ENCODE assay signal across 21 cellular contexts in the genomic region with DNA sequence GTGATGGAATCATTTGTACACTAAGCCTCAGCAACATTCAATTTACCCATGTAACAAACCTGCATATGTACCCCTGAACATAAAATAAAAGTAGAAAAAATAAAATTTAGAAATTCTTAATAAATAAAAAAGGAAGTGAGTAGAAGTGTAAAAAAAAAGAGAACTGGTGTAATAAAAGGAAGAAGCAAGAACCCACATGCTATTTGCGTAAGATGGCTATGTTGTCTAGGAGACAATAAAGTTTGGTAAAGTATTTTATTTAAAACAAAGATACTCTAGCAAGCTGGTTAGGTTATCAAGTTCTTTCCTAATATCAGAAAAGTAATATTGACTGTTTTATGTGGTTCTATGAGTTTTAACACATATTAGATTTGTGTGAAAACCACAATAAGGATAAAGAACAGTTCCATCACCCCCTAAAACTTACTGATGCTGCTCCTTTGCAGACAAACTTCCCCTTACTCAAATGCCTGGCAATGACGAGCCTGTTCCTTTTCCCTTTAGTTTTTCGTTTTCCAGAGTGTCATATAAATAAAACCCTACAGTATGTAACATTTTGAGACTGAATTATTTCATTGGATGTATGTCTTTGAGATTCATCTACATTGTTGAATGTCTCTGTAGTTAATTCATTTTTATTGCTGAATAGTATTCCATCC.
DNase-seq lines count a peak whose midpoint lies in the region; ATAC-seq and TF ChIP-seq lines count a peak whose summit lies in the region.
"Had no signal": no experiment of that assay in that cellular context is flagged by ENCODE, and none has a peak within 500 bp of the region (broad histone marks: within the 10 kb centered on the region; RNA-seq: fewer than 3 reads in every experiment).

No MANE protein-coding gene starts in this region.

- H3K36me3 Mint-ChIP-seq in CD14-positive monocyte (peaks cover 0 to 3% of the 10 kb centered on the region in 2 donors), GM23338 (ENCODE audit: low read depth) (no peaks in the 10 kb centered on the region)
- H3K36me3 Mint-ChIP-seq: CD8-positive, alpha-beta T cell had no signal

- no peaks in the 10 kb centered on the region for H3K79me2 ChIP-seq in GM23338 (replicated peaks; ENCODE audit: insufficient read depth)

- 0 out of 2 replicates have a peak, but pooled peaks cover 6% of the 10 kb centered on the region for H3K9me2 ChIP-seq in GM23338 (ENCODE audit: insufficient read depth)
- H3K9me2 ChIP-seq: SK-N-SH had no signal

- H3K9me3 Mint-ChIP-seq in CD14-positive monocyte (peaks cover 2 to 26% (median 7%) of the 10 kb centered on the region in 7 donors), GM23338 (no peaks in the 10 kb centered on the region)
- H3K9me3 Mint-ChIP-seq: CD8-positive, alpha-beta T cell had no signal

- CTCF ChIA-PET in HEK293T (lab: Yijun Ruan, JAX) = no interaction called here

- H3K4me1 ChIP-seq in GM23338 (ENCODE audit: insufficient read depth) = peaks cover 14% of the 10 kb centered on the region; the same call in 1 of the 2 replicates
- H3K4me1 ChIP-seq: BE2C had no signal

- no peaks in the 10 kb centered on the region for H3F3A ChIP-seq in GM23338 (replicated peaks; ENCODE audit: low read depth)

- TF ChIP-seq CTCF in CD14-positive monocyte (IDR thresholded peaks at IDR 0.05) (no peak), GM23338 (conservative IDR thresholded peaks at IDR 0.05; ENCODE audit: low read depth in 2 of 2) (no peak)

- H3K4me3 ChIP-seq in GM23338 = no peak overlapping the region

- H2AFZ ChIP-seq in GM23338 = no peak overlapping the region

- intact Hi-C loops in CD14-positive monocyte (cut with micrococcal nuclease) = no loop called here

- no peak overlapping the region for H3K27ac ChIP-seq in GM23338 (ENCODE audit: low read depth)

- H3K4me1 Mint-ChIP-seq in CD14-positive monocyte = peaks cover 32% of the 10 kb centered on the region
- H3K4me1 Mint-ChIP-seq in GM23338 = peaks cover 16% of the 10 kb centered on the region

- no peak for ATAC-seq in GM23338
- ATAC-seq: CD8-positive, alpha-beta T cell had no signal

- H4K20me1 ChIP-seq in GM23338 (replicated peaks; ENCODE audit: insufficient read depth) = no peaks in the 10 kb centered on the region

- H3K4me3 Mint-ChIP-seq in CD14-positive monocyte (peak overlapping the region in 1 of 2 donors; percentile 67), GM23338 (no peak overlapping the region)
- H3K4me3 Mint-ChIP-seq: CD8-positive, alpha-beta T cell had no signal

- no peaks in the 10 kb centered on the region for H3K27me3 ChIP-seq in GM23338 (ENCODE audit: insufficient read depth)
- H3K27me3 ChIP-seq: BE2C had no signal

- no peaks in the 10 kb centered on the region for H3K36me3 ChIP-seq in GM23338 (ENCODE audit: insufficient read depth)
- H3K36me3 ChIP-seq: BE2C had no signal

- H3K4me2 ChIP-seq in GM23338 = no peak overlapping the region
- H3K4me2 ChIP-seq: SK-N-SH had no signal

- DNase-seq in CD14-positive monocyte (ENCODE audit: low spot score) (no peak), MV-4-11 (lab: John Stamatoyannopoulos, UW) (peak; percentile 84), SIG-M5 treated with dmso at 0.1 percent for 504 hours (lab: John Stamatoyannopoulos, UW; ENCODE audit: unreplicated experiment) (peak; percentile 82), medulla oblongata (ENCODE audit: extremely low spot score) (peak; percentile 7), GM23338 (ENCODE audit: low spot score) (no peak), NCI-H82 treated with DMSO at 0.1 percent for 48 hours (lab: John Stamatoyannopoulos, UW; ENCODE audit: unreplicated experiment) (no peak), HEK293T (ENCODE audit: extremely low spot score) (no peak)
- no peak for DNase-seq in activated CD4-positive, alpha-beta T cell treated with anti-CD3 and anti-CD28 coated beads, Interleukin-2, amount 50 U/mL, for 1 hour
- DNase-seq: BE2C; CD8-positive, alpha-beta T cell; DMS53; EL; KG1; NCI-H1105 treated with DMSO at 0.1 percent for 48 hours; NCI-H1694; NCI-H2107; NCI-H226; NCI-H524; NCI-H82; Right ventricle myocardium superior; SK-N-SH had no signal

- H3K27me3 Mint-ChIP-seq in CD14-positive monocyte (ENCODE audit: low read depth in 3 of 3) = peaks cover 0 to under 1% (median 0%) of the 10 kb centered on the region in 3 donors
- H3K27me3 Mint-ChIP-seq in GM23338 (ENCODE audit: insufficient read depth, low read depth, poor library complexity) = no peaks in the 10 kb centered on the region

- POLR2A ChIA-PET in HEK293T (lab: Yijun Ruan, JAX) = no interaction called here

- H3K27ac Mint-ChIP-seq in CD14-positive monocyte = peak overlapping the region; percentile 90 to 98 (median 98)
- no peak overlapping the region for H3K27ac Mint-ChIP-seq in GM23338
- H3K27ac Mint-ChIP-seq: CD8-positive, alpha-beta T cell had no signal

TF ChIP-seq in GM23338, 12 proteins besides CTCF, POLR2A, EP300 and RAD21 (continues in another document):
- no peak for TF ChIP-seq ZNF331 (CRISPR knock-in tag; IDR thresholded peaks at IDR 0.05; ENCODE audit: low read depth)

TF ChIP-seq in HEK293T, 16 proteins besides CTCF, POLR2A, EP300 and RAD21:
- no peak for TF ChIP-seq FOXA1 (IDR thresholded peaks at IDR 0.05)
- TF ChIP-seq FOXM1 (IDR thresholded peaks at IDR 0.05; ENCODE audit: borderline replicate concordance) = no peak
- no peak for TF ChIP-seq BHLHE40 (IDR thresholded peaks at IDR 0.05; ENCODE audit: borderline replicate concordance)
- TF ChIP-seq TARDBP (IDR thresholded peaks at IDR 0.05) = no peak
- no peak for TF ChIP-seq SP1 (IDR thresholded peaks at IDR 0.05)
- TF ChIP-seq, protein P1, sequence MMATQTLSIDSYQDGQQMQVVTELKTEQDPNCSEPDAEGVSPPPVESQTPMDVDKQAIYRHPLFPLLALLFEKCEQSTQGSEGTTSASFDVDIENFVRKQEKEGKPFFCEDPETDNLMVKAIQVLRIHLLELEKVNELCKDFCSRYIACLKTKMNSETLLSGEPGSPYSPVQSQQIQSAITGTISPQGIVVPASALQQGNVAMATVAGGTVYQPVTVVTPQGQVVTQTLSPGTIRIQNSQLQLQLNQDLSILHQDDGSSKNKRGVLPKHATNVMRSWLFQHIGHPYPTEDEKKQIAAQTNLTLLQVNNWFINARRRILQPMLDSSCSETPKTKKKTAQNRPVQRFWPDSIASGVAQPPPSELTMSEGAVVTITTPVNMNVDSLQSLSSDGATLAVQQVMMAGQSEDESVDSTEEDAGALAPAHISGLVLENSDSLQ (IDR thresholded peaks at IDR 0.05) = no peak
- TF ChIP-seq L3MBTL2 (conservative IDR thresholded peaks at IDR 0.05) = no peak
- TF ChIP-seq HDGF (IDR thresholded peaks at IDR 0.05; ENCODE audit: borderline replicate concordance) = no peak
- TF ChIP-seq FOXK2 (IDR thresholded peaks at IDR 0.05) = no peak
- no peak for TF ChIP-seq LEF1 (IDR thresholded peaks at IDR 0.05; ENCODE audit: borderline replicate concordance)
- TF ChIP-seq ELF4 (IDR thresholded peaks at IDR 0.05) = no peak
- no peak for TF ChIP-seq ZNF384 (IDR thresholded peaks at IDR 0.05)
- TF ChIP-seq CTBP1 (IDR thresholded peaks at IDR 0.05; ENCODE audit: borderline replicate concordance) = no peak
- TF ChIP-seq ARNT (IDR thresholded peaks at IDR 0.05) = no peak
- TF ChIP-seq NFRKB (IDR thresholded peaks at IDR 0.05) = no peak
- no peak for TF ChIP-seq SUZ12 (IDR thresholded peaks at IDR 0.05)
TF ChIP-seq in HEK293T: peak in this region for 0.

Comparison
In these comparisons a context has a peak if more than half of its experiments do, and no peak if none do; other contexts are left out.
1. DNase-seq: peak in MV-4-11 (single experiment), SIG-M5 treated with dmso at 0.1 percent for 504 hours (single experiment) and medulla oblongata (single experiment); none in CD14-positive monocyte (single experiment), activated CD4-positive, alpha-beta T cell treated with anti-CD3 and anti-CD28 coated beads, Interleukin-2, amount 50 U/mL, for 1 hour (single experiment), GM23338 (single experiment), NCI-H82 treated with DMSO at 0.1 percent for 48 hours (single experiment) and HEK293T (single experiment).